ENCODE assay signal across 1 cellular context in genomic region chr17:39576187-39576586, GRCh38.
TF ChIP-seq lines count a peak whose summit lies in the region.

No MANE protein-coding gene starts in this region.

TF ChIP-seq in HepG2, 621 proteins besides CTCF, POLR2A, EP300 and RAD21 (continued from another document):
- TF ChIP-seq ZNF883 (CRISPR knock-in tag; IDR thresholded peaks at IDR 0.05; ENCODE audit: not compliant biosample characterization) = no peak
- TF ChIP-seq ZNF296 (CRISPR knock-in tag; conservative IDR thresholded peaks at IDR 0.05) = no peak
- TF ChIP-seq NRL (CRISPR knock-in tag; IDR thresholded peaks at IDR 0.05; ENCODE audit: borderline replicate concordance) = no peak
- TF ChIP-seq XRCC5 (optimal IDR thresholded peaks at IDR 0.05; ENCODE audit: low read length) = peak; percentile 88
- peak; percentile 29 for TF ChIP-seq STAG1 (CRISPR knock-in tag; IDR thresholded peaks at IDR 0.05)
- no peak for TF ChIP-seq HES4 (CRISPR knock-in tag; IDR thresholded peaks at IDR 0.05; ENCODE audit: borderline replicate concordance)
- TF ChIP-seq SMARCE1 (IDR thresholded peaks at IDR 0.05; ENCODE audit: borderline replicate concordance) = no peak
- no peak for TF ChIP-seq SRY (CRISPR knock-in tag; IDR thresholded peaks at IDR 0.05)
- TF ChIP-seq SP5 (CRISPR knock-in tag; IDR thresholded peaks at IDR 0.05; ENCODE audit: borderline replicate concordance, low read depth) = no peak
- no peak for TF ChIP-seq HNRNPLL (IDR thresholded peaks at IDR 0.05; ENCODE audit: low read depth, low read length, poor library complexity, severe bottlenecking)
